14 cellular contexts compared by ENCODE assay signal in the genomic region with DNA sequence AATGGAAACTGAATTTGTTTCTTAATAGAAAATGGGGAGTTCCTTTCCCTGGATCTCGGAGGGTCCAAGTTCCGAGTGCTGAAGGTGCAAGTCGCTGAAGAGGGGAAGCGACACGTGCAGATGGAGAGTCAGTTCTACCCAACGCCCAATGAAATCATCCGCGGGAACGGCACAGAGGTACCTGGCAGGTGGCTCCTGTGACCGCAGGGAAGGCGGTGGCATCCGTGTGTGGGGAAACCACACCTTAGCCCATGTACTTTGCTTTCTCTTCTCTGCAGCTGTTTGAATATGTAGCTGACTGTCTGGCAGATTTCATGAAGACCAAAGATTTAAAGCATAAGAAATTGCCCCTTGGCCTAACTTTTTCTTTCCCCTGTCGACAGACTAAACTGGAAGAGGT. TPM values are rescaled to one million over a fixed set of nuclear protein-coding genes. Genes with fewer than 3 reads are reported as not detected.
DNase-seq lines count a peak whose midpoint lies in the region; ATAC-seq and TF ChIP-seq lines count a peak whose summit lies in the region.
"Had no signal": no experiment of that assay in that cellular context is flagged by ENCODE, and none has a peak within 500 bp of the region (broad histone marks: within the 10 kb centered on the region; RNA-seq: fewer than 3 reads in every experiment).

No MANE protein-coding gene starts in this region.

- no peaks in the 10 kb centered on the region for H3K27me3 ChIP-seq in transverse colon
- H3K27me3 ChIP-seq: sigmoid colon had no signal

- peak overlapping the region; percentile 6 for H3K27ac Mint-ChIP-seq in activated CD4-positive, alpha-beta T cell treated with anti-CD3 and anti-CD28 coated beads, Interleukin-2, amount 10 ng/mL, durations not matched to agents 24 days and 14 days

- peak overlapping the region; percentile 44 for H3K27ac ChIP-seq in epithelial cell of prostate
- peak overlapping the region; percentile 4 to 73 (median 37) for H3K27ac ChIP-seq in transverse colon

- no peaks in the 10 kb centered on the region for H3K36me3 Mint-ChIP-seq in activated CD4-positive, alpha-beta T cell treated with anti-CD3 and anti-CD28 coated beads, Interleukin-2, amount 10 ng/mL, durations not matched to agents 24 days and 14 days (ENCODE audit: low read depth)

- H3K4me3 Mint-ChIP-seq in activated CD4-positive, alpha-beta T cell treated with anti-CD3 and anti-CD28 coated beads, Interleukin-2, amount 10 ng/mL, durations not matched to agents 24 days and 14 days, result peak overlapping the region; percentile 51
- H3K4me3 Mint-ChIP-seq: immature natural killer cell had no signal

- 61 to 66% methylated on average over 9 to 13 of the region's 13 CpGs for whole genome bisulfite sequencing in transverse colon (ENCODE audit: low coverage in 1 of 2), 2 donors

- no peak for ATAC-seq in HG03378 (IDR thresholded peaks at IDR 0.05; ENCODE audit: unreplicated experiment)

- no peaks in the 10 kb centered on the region for H3K27me3 Mint-ChIP-seq in activated CD4-positive, alpha-beta T cell treated with anti-CD3 and anti-CD28 coated beads, Interleukin-2, amount 10 ng/mL, durations not matched to agents 24 days and 14 days

- no peak for TF ChIP-seq POLR2A in transverse colon (IDR thresholded peaks at IDR 0.05)

- in situ Hi-C loops in transverse colon (cut with MboI; ENCODE audit: low pct_ligation_motif_present in 1 of 4, low pct_unique_long_range_greater_than_20kb in 1 of 4, low sequenced_read_pairs in 3 of 4), result loop anchor here (10.0 to 25.0 kb wide), 4 partner anchors 82 to 405 kb away; a partner anchor contains a TSS

- intact Hi-C loops in activated CD4-positive, alpha-beta T cell treated with anti-CD3 and anti-CD28 coated beads, Interleukin-2, amount 10 ng/mL, durations not matched to agents 24 days and 14 days (cut with micrococcal nuclease), result no loop called here
- intact Hi-C loops in transverse colon (cut with DNase I; ENCODE audit: low total_unique reads), result no loop called here

- peaks cover 50% of the 10 kb centered on the region for H3K4me1 Mint-ChIP-seq in activated CD4-positive, alpha-beta T cell treated with anti-CD3 and anti-CD28 coated beads, Interleukin-2, amount 10 ng/mL, durations not matched to agents 24 days and 14 days

- no peaks in the 10 kb centered on the region for H3K36me3 ChIP-seq in transverse colon
- H3K36me3 ChIP-seq: sigmoid colon had no signal

- peak overlapping the region in 1 of 4 donors; percentile 22 for H3K4me3 ChIP-seq in transverse colon
- H3K4me3 ChIP-seq: sigmoid colon had no signal

- H3K4me1 ChIP-seq in transverse colon, result peaks cover 0 to 32% (median 20%) of the 10 kb centered on the region in 4 donors

- H3K9me3 Mint-ChIP-seq in activated CD4-positive, alpha-beta T cell treated with anti-CD3 and anti-CD28 coated beads, Interleukin-2, amount 10 ng/mL, durations not matched to agents 24 days and 14 days, result no peaks in the 10 kb centered on the region
- H3K9me3 Mint-ChIP-seq: immature natural killer cell had no signal

- peak; percentile 11 for DNase-seq in stimulated activated CD4-positive, alpha-beta T cell treated with anti-CD3 and anti-CD28 coated beads, Interleukin-1b, Interleukin-23, amount 100 ng/mL, for 48 hours
- DNase-seq in stimulated activated CD4-positive, alpha-beta T cell treated with anti-CD3 and anti-CD28 coated beads, Interleukin-2, amount 100 ng/mL, for 48 hours, result no peak
- DNase-seq in activated CD4-positive, alpha-beta T cell treated with anti-CD3 and anti-CD28 coated beads, Interleukin-2, amount 10 ng/mL, durations not matched to agents 24 days and 14 days, result peak; percentile 73
- DNase-seq in epithelial cell of prostate (ENCODE audit: low read depth, low spot score), result no peak
- peak; percentile 70 for DNase-seq in transverse colon
- no peak for DNase-seq in COLO668 (lab: John Stamatoyannopoulos, UW; ENCODE audit: unreplicated experiment)
- DNase-seq in AG20443 (ENCODE audit: low spot score), result no peak
- DNase-seq: activated CD8-positive, alpha-beta memory T cell treated with anti-CD3 and anti-CD28 coated beads, Interleukin-2, amount 50 U/mL, for 4 hours; AML-193; caudate nucleus; immature natural killer cell; NCI-H2081; sigmoid colon had no signal

- no peak for TF ChIP-seq EP300 in transverse colon (IDR thresholded peaks at IDR 0.05; ENCODE audit: low read depth)

- H3K9me3 ChIP-seq in transverse colon, result no peaks in the 10 kb centered on the region
- H3K9me3 ChIP-seq: sigmoid colon had no signal

- no peak for TF ChIP-seq CTCF in transverse colon (IDR thresholded peaks at IDR 0.05)

RNA-seq across cellular contexts. Expression of a gene that starts 12.6 kb away (rescaled TPM):
- total RNA-seq in activated CD4-positive, alpha-beta T cell treated with anti-CD3 and anti-CD28 coated beads, Interleukin-2, amount 10 ng/mL, durations not matched to agents 24 days and 14 days, result 0.07 and 0.09 TPM in 2 replicates
- 10 to 100 TPM in 3 of 4 donors, not detected in 1; 26.8 to 39.6 (median 28.0) TPM for total RNA-seq in transverse colon
- total RNA-seq: sigmoid colon had no signal

RNA-seq across cellular contexts. Expression of a gene that starts 45.6 kb away (rescaled TPM):
- total RNA-seq in activated CD4-positive, alpha-beta T cell treated with anti-CD3 and anti-CD28 coated beads, Interleukin-2, amount 10 ng/mL, durations not matched to agents 24 days and 14 days, result 183 and 185 TPM in 2 replicates
- total RNA-seq in transverse colon, result 10 to 100 TPM; 27.3 to 69.9 (median 54.0) TPM

RNA-seq across cellular contexts. Expression of a gene that starts 52.7 kb away (rescaled TPM):
- total RNA-seq in activated CD4-positive, alpha-beta T cell treated with anti-CD3 and anti-CD28 coated beads, Interleukin-2, amount 10 ng/mL, durations not matched to agents 24 days and 14 days, result 58.3 and 63.9 TPM in 2 replicates
- total RNA-seq in transverse colon, result 10 to 100 TPM; 15.3 to 34.0 (median 26.7) TPM

Comparison
In these comparisons a context has a peak if more than half of its experiments do, and no peak if none do; other contexts are left out.
1. DNase-seq: peak in stimulated activated CD4-positive, alpha-beta T cell treated with anti-CD3 and anti-CD28 coated beads, Interleukin-1b, Interleukin-23, amount 100 ng/mL, for 48 hours (single experiment), activated CD4-positive, alpha-beta T cell treated with anti-CD3 and anti-CD28 coated beads, Interleukin-2, amount 10 ng/mL, durations not matched to agents 24 days and 14 days (single experiment) and transverse colon (single experiment); none in stimulated activated CD4-positive, alpha-beta T cell treated with anti-CD3 and anti-CD28 coated beads, Interleukin-2, amount 100 ng/mL, for 48 hours (0 of 2), epithelial cell of prostate (single experiment), COLO668 (single experiment) and AG20443 (single experiment).